In the genomic region with DNA sequence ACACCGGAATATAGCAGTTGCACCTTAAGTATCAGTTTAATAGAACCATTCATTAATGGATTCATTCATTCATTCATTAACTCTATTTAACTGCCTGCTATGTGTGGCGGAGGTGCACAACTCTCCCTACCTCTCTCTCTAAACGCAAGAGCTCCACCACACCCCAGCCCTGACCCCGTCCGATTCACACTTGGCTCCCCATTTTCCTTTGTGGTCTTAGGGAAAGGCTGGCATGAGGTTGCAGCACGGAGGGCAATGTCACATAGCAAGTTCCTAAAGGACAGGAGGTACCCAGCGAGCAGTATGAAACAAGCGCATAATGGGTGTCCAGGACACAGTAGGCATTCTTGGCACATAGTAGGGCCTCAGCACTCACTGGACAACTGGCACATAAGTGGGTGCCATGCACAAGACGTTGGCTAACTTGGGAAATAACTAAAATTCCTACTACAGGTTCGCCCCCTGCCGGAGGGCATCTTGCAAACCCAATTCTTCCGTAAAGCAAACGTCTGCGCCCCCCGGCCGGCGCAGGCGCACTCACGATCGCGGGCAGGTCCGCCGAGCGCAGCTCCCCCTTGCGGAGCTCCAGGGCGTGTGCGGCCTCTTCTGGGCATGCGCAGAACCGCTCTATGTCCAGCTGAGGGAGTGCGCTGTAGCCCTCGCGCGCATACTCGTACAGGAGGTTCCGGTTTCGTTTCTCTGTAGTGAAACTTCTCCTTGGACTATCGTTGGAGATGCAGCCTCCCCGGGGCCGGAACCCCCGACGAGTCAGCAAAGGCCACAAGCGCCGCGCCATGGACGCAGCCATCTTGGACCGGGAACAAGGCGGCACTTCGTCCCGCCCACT, we compare ENCODE assay signal across 8 cellular contexts. TPM values are rescaled to one million over a fixed set of nuclear protein-coding genes. Genes with fewer than 3 reads are reported as not detected.
A peak's percentile ranks its signal among the peaks of the same experiment; 100 is the strongest.
DNase-seq lines count a peak whose midpoint lies in the region; TF ChIP-seq lines count a peak whose summit lies in the region.

SARS2 (minus strand) TSS at position 835 of the 847 bp plus-strand sequence; CDS start at position 808, 27 bp downstream.

- peaks cover 69% of the 10 kb centered on the region for H3K36me3 ChIP-seq in MG63
- peaks cover 13 to 39% (median 27%) of the 10 kb centered on the region in 4 donors for H3K36me3 ChIP-seq in stomach

- H3K4me3 ChIP-seq in MG63 (peak within 1 kb of the TSS; percentile 73), stomach (peak within 1 kb of the TSS; percentile 69 to 88 (median 78))

- DNase-seq in G401 (ENCODE audit: low spot score) (peak; percentile 93), HCEC 1CT (peak; percentile 89), MG63 (peak; percentile 91), SHP77 (lab: John Stamatoyannopoulos, UW) (peak; percentile 94 to 97), fibroblast of the conjunctiva (ENCODE audit: low read depth) (peak; percentile 94), nephron progenitor cell (peak; percentile 92), stomach (peak; percentile 91)
- peak; percentile 96 for DNase-seq in activated effector memory CD4-positive, alpha-beta T cell treated with anti-CD3 and anti-CD28 coated beads, Interleukin-2, amount 50 U/mL, for 16 hours

- in situ Hi-C loops in G401 (cut with HindIII; ENCODE audit: low sequenced_read_pairs), result no loop called here

- H3K27ac Mint-ChIP-seq in nephron progenitor cell, result peak within 1 kb of the TSS; percentile 97

- peaks cover 21% of the 10 kb centered on the region for H3K9me3 Mint-ChIP-seq in nephron progenitor cell

- 1 to 4% (median 2%) methylated on average over 32 to 49 of the region's 49 CpGs for WGBS in stomach, 5 donors

- TF ChIP-seq CTCF in nephron progenitor cell (IDR thresholded peaks at IDR 0.05) (peak; percentile 100), stomach (IDR thresholded peaks at IDR 0.05) (peak in 6 of 7 experiments; percentile 81 to 100 (median 95))

- H3K9me3 ChIP-seq in MG63, result peaks cover 5% of the 10 kb centered on the region; the same call in 1 of the 2 replicates
- H3K9me3 ChIP-seq in stomach, result peaks cover 0 to 4% (median 0%) of the 10 kb centered on the region in 4 donors

- H3K27me3 ChIP-seq in MG63, result no peaks in the 10 kb centered on the region
- no peaks in the 10 kb centered on the region for H3K27me3 ChIP-seq in stomach

- H3K27ac ChIP-seq in stomach, result peak within 1 kb of the TSS; percentile 88 to 92 (median 91)

- H3K36me3 Mint-ChIP-seq in nephron progenitor cell (ENCODE audit: low read depth), result peaks cover 52% of the 10 kb centered on the region

- TF ChIP-seq POLR2A in stomach (IDR thresholded peaks at IDR 0.05), result no peak

- peaks cover 20 to 42% (median 32%) of the 10 kb centered on the region in 4 donors for H3K4me1 ChIP-seq in stomach

- peaks cover 6% of the 10 kb centered on the region for H3K27me3 Mint-ChIP-seq in nephron progenitor cell (ENCODE audit: low read depth, poor library complexity)

- H3K4me3 Mint-ChIP-seq in nephron progenitor cell, result peak within 1 kb of the TSS; percentile 98

- intact Hi-C loops in stomach (cut with DNase I; ENCODE audit: low total_unique reads), result no loop called here

- peaks cover 26% of the 10 kb centered on the region for H3K4me1 Mint-ChIP-seq in nephron progenitor cell

- TF ChIP-seq EP300 in stomach (IDR thresholded peaks at IDR 0.05), result no peak

RNA-seq across cellular contexts. Expression of gene SARS2, which starts in this region (rescaled TPM):
- total RNA-seq in G401 (2014; rRNA removed; shearing (Covaris generic)), result 34.2 and 43.0 TPM in 2 replicates
- 18.4 and 20.8 TPM in 2 replicates for total RNA-seq in MG63 (2014; rRNA removed; shearing (Covaris generic); ENCODE audit: low replicate concordance)
- 10 to 100 TPM in 2 of 5 donors, 1 to 10 TPM in 2, not detected in 1; 4.9 to 59.4 (median 18.2) TPM for total RNA-seq in stomach
- polyA plus RNA-seq in stomach, result 10 to 100 TPM; 24.1 to 37.8 (median 31.4) TPM

Comparison
In these comparisons a context has a peak if more than half of its experiments do, and no peak if none do; other contexts are left out.
1. Peak in every context shown above with its lines: DNase-seq, H3K4me3 ChIP-seq and H3K27ac ChIP-seq.